ENCODE assay signal across 8 cellular contexts in genomic region chr18:79523738-79524180, GRCh38.
DNase-seq lines count a peak whose midpoint lies in the region; ATAC-seq, FAIRE-seq and TF ChIP-seq lines count a peak whose summit lies in the region.

No MANE protein-coding gene starts in this region.

- peak overlapping the region; percentile 78 for H3K4me3 Mint-ChIP-seq in activated CD8-positive, alpha-beta T cell treated with anti-CD3 and anti-CD28 coated beads for 36 hours
- peak overlapping the region; percentile 82 to 96 (median 89) for H3K4me3 Mint-ChIP-seq in naive B cell

- H3K4me2 ChIP-seq in HepG2 (ENCODE audit: low read depth, low read length): no peak overlapping the region

- H3K27me3 ChIP-seq in right lobe of liver (no peaks in the 10 kb centered on the region), HepG2 (ENCODE audit: control insufficient read depth in 1 of 2, insufficient read depth in 2 of 2, low read length in 2 of 2) (peaks cover 2 to 46% of the 10 kb centered on the region in 2 experiments)

- TF ChIP-seq POLR2A in right lobe of liver (IDR thresholded peaks at IDR 0.05): no peak
- TF ChIP-seq POLR2A in HepG2 (IDR thresholded peaks at IDR 0.05; ENCODE audit: insufficient read depth in 1 of 2, low read depth in 2 of 2, low read length in 2 of 2): no peak

- POLR2A ChIA-PET in HepG2 (lab: Yijun Ruan, JAX): no interaction called here
- POLR2A ChIA-PET in activated CD8-positive, alpha-beta T cell treated with anti-CD3 and anti-CD28 coated beads for 36 hours (lab: Charles Lee): interaction anchor here (0.6 to 2.6 kb wide), 21 partner anchors 12 to 162 kb away, joined by 3 to 25 read pairs (median 4); partner anchors contain the start of gene NFATC1

- 43% methylated on average over 5 of the region's 12 CpGs for WGBS in right lobe of liver (ENCODE audit: insufficient coverage, low coverage, low lambda C conversion rate, missing lambda C conversion rate)
- WGBS in HepG2 (ENCODE audit: low lambda C conversion rate): 51% methylated on average over 11 of the region's 12 CpGs

- DNase-seq in right lobe of liver (peak in 2 of 3 donors; percentile 16 to 31), HepG2 (ENCODE audit: low spot score) (no peak), naive B cell (peak; percentile 89), NCI-H2107 (lab: John Stamatoyannopoulos, UW) (no peak), NCI-H774 (lab: John Stamatoyannopoulos, UW) (no peak), GOT3 (lab: John Stamatoyannopoulos, UW) (no peak)
- DNase-seq in activated CD8-positive, alpha-beta T cell treated with anti-CD3 and anti-CD28 coated beads for 36 hours: peak; percentile 96

- peaks cover 60% of the 10 kb centered on the region for H3K4me1 Mint-ChIP-seq in activated CD8-positive, alpha-beta T cell treated with anti-CD3 and anti-CD28 coated beads for 36 hours (ENCODE audit: low read depth)
- peaks cover 57 to 69% (median 62%) of the 10 kb centered on the region in 3 donors for H3K4me1 Mint-ChIP-seq in naive B cell

- H3K9me3 Mint-ChIP-seq in activated CD8-positive, alpha-beta T cell treated with anti-CD3 and anti-CD28 coated beads for 36 hours: no peaks in the 10 kb centered on the region
- no peaks in the 10 kb centered on the region for H3K9me3 Mint-ChIP-seq in naive B cell

- TF ChIP-seq CTCF in right lobe of liver (IDR thresholded peaks at IDR 0.05): no peak
- no peak for TF ChIP-seq CTCF in HepG2 (CRISPR knock-in tag; IDR thresholded peaks at IDR 0.05)
- TF ChIP-seq CTCF in activated CD8-positive, alpha-beta T cell treated with anti-CD3 and anti-CD28 coated beads for 36 hours (IDR thresholded peaks at IDR 0.05): no peak

- peaks cover 23% of the 10 kb centered on the region for H3K36me3 Mint-ChIP-seq in activated CD8-positive, alpha-beta T cell treated with anti-CD3 and anti-CD28 coated beads for 36 hours (ENCODE audit: low read depth)
- H3K36me3 Mint-ChIP-seq in naive B cell: peaks cover 0 to 5% of the 10 kb centered on the region in 2 donors

- in situ Hi-C loops in HepG2 (cut with HindIII; ENCODE audit: extremely low pct_ligation_motif_present, low pct_unique_long_range_greater_than_20kb): no loop called here

- ATAC-seq in right lobe of liver (peak in 2 of 4 donors; percentile 5 to 29), HepG2 (no peak), HG03558 (IDR thresholded peaks at IDR 0.05; ENCODE audit: extremely low read depth, unreplicated experiment) (peak; percentile 46), naive B cell (ENCODE audit: low read depth in 2 of 2) (peak; percentile 81 to 82)
- peak; percentile 50 for ATAC-seq in activated CD8-positive, alpha-beta T cell treated with anti-CD3 and anti-CD28 coated beads for 36 hours

- H3K36me3 ChIP-seq in right lobe of liver: no peaks in the 10 kb centered on the region
- no peaks in the 10 kb centered on the region for H3K36me3 ChIP-seq in HepG2 (replicated peaks in 1 of 2; ENCODE audit: control insufficient read depth in 1 of 2, insufficient read depth in 2 of 2, low read length in 2 of 2)

- no peaks in the 10 kb centered on the region for H3K79me2 ChIP-seq in HepG2 (ENCODE audit: insufficient read depth, low read length)

- H3K27ac Mint-ChIP-seq in activated CD8-positive, alpha-beta T cell treated with anti-CD3 and anti-CD28 coated beads for 36 hours: peak overlapping the region; percentile 100
- H3K27ac Mint-ChIP-seq in naive B cell: peak overlapping the region; percentile 99 to 100 (median 100)

- CTCF ChIA-PET in HepG2 (lab: Yijun Ruan, JAX; ENCODE audit: low intra/inter-chr PET ratio, low total read pairs): no interaction called here
- CTCF ChIA-PET in activated CD8-positive, alpha-beta T cell treated with anti-CD3 and anti-CD28 coated beads for 36 hours (lab: Charles Lee): interaction anchor here (0.9 to 2.8 kb wide), 12 partner anchors 8 to 149 kb away, joined by 3 to 37 read pairs (median 8); no protein-coding TSS in a partner anchor

- TF ChIP-seq EP300 in HepG2 (IDR thresholded peaks at IDR 0.05; ENCODE audit: low read depth in 2 of 2, low read length in 2 of 2) (no peak), HepG2 (CRISPR knock-in tag; IDR thresholded peaks at IDR 0.05; ENCODE audit: borderline replicate concordance) (no peak)

- BruUV-seq in HepG2 (replicated peaks; lab: Mats Ljungman, UMichigan): no TSS peak

- no peak for FAIRE-seq in HepG2 (lab: Jason Lieb, UNC)

- no peak overlapping the region for H3K9ac ChIP-seq in HepG2 (ENCODE audit: insufficient read depth, low read depth, low read length)

- H3K27ac ChIP-seq in right lobe of liver (no peak overlapping the region), HepG2 (ENCODE audit: extremely low read length, insufficient read depth, low read length) (no peak overlapping the region)

- H3K9me3 ChIP-seq in right lobe of liver: no peaks in the 10 kb centered on the region
- no peaks in the 10 kb centered on the region for H3K9me3 ChIP-seq in HepG2 (ENCODE audit: low read length)

- TF ChIP-seq RAD21 in HepG2 (CRISPR knock-in tag; IDR thresholded peaks at IDR 0.05): no peak

- intact Hi-C loops in right lobe of liver (cut with DNase I) (no loop called here), HepG2 (cut with micrococcal nuclease; ENCODE audit: unreplicated experiment) (no loop called here)
- intact Hi-C loops in activated CD8-positive, alpha-beta T cell treated with anti-CD3 and anti-CD28 coated beads for 36 hours (cut with micrococcal nuclease): loop anchor here (5.0 kb wide), 1 partner anchor 126 kb away; the partner anchor contains the start of gene NFATC1

- no peaks in the 10 kb centered on the region for H3K4me1 ChIP-seq in right lobe of liver
- no peaks in the 10 kb centered on the region for H3K4me1 ChIP-seq in HepG2 (ENCODE audit: insufficient read depth, low read length)

- H2AFZ ChIP-seq in HepG2 (ENCODE audit: low read length): no peak overlapping the region

- H3K27me3 Mint-ChIP-seq in activated CD8-positive, alpha-beta T cell treated with anti-CD3 and anti-CD28 coated beads for 36 hours: no peaks in the 10 kb centered on the region
- H3K27me3 Mint-ChIP-seq in naive B cell: no peaks in the 10 kb centered on the region

- H3K4me3 ChIP-seq in right lobe of liver (no peak overlapping the region), HepG2 (replicated peaks in 1 of 3; ENCODE audit: insufficient read depth in 1 of 3, low read depth in 2 of 3, low read length in 3 of 3) (no peak overlapping the region)

- no peaks in the 10 kb centered on the region for H4K20me1 ChIP-seq in HepG2 (ENCODE audit: insufficient read depth, low read length)

TF ChIP-seq in HepG2, 621 proteins besides CTCF, POLR2A, EP300 and RAD21 (continues in another document):
- TF ChIP-seq FUBP1 (CRISPR knock-in tag; IDR thresholded peaks at IDR 0.05; ENCODE audit: borderline replicate concordance) (no peak), SALL2 (CRISPR knock-in tag; IDR thresholded peaks at IDR 0.05) (no peak), TGIF2 (CRISPR knock-in tag; IDR thresholded peaks at IDR 0.05) (no peak), ZNF10 (CRISPR knock-in tag; IDR thresholded peaks at IDR 0.05; ENCODE audit: borderline replicate concordance, low read depth) (no peak), ZNF264 (CRISPR knock-in tag; IDR thresholded peaks at IDR 0.05) (no peak), ZBTB25 (CRISPR knock-in tag; IDR thresholded peaks at IDR 0.05) (no peak), RARA (CRISPR knock-in tag; IDR thresholded peaks at IDR 0.05) (no peak), KDM2A (CRISPR knock-in tag; IDR thresholded peaks at IDR 0.05; ENCODE audit: borderline replicate concordance, low read depth) (no peak), MXD3 (CRISPR knock-in tag; IDR thresholded peaks at IDR 0.05) (no peak), NBN (conservative IDR thresholded peaks at IDR 0.05) (no peak), BATF2 (CRISPR knock-in tag; IDR thresholded peaks at IDR 0.05) (no peak), ZNF720 (CRISPR knock-in tag; IDR thresholded peaks at IDR 0.05) (no peak), ZNF501 (CRISPR knock-in tag; IDR thresholded peaks at IDR 0.05) (no peak)

Comparison
In these comparisons a context has a peak if more than half of its experiments do, and no peak if none do; other contexts are left out.
1. DNase-seq: peak in right lobe of liver (2 of 3), activated CD8-positive, alpha-beta T cell treated with anti-CD3 and anti-CD28 coated beads for 36 hours (single experiment) and naive B cell (single experiment); none in HepG2 (single experiment), NCI-H2107 (single experiment), NCI-H774 (single experiment) and GOT3 (single experiment).